11 cellular contexts compared by ENCODE assay signal in genomic region chr4:183335369-183335940, GRCh38. TPM values are rescaled to one million over a fixed set of nuclear protein-coding genes. Genes with fewer than 3 reads are reported as not detected.
A peak's percentile ranks its signal among the peaks of the same experiment; 100 is the strongest.
DNase-seq lines count a peak whose midpoint lies in the region; ATAC-seq and TF ChIP-seq lines count a peak whose summit lies in the region.
"Had no signal": no experiment of that assay in that cellular context is flagged by ENCODE, and none has a peak within 500 bp of the region (broad histone marks: within the 10 kb centered on the region; RNA-seq: fewer than 3 reads in every experiment).

No MANE protein-coding gene starts in this region.

- H3K27ac ChIP-seq in foreskin keratinocyte: no peak overlapping the region
- H3K27ac ChIP-seq in caudate nucleus (ENCODE audit: low read depth, low read length): no peak overlapping the region
- H3K27ac ChIP-seq: SK-N-MC had no signal

- peaks cover 20% of the 10 kb centered on the region for H3K27me3 Mint-ChIP-seq in activated CD8-positive, alpha-beta memory T cell treated with anti-CD3 and anti-CD28 coated beads, Interleukin-2, amount 10 ng/mL, durations not matched to agents 7 days and 5 days
- H3K27me3 Mint-ChIP-seq: CD4-positive, CD25-positive, alpha-beta regulatory T cell had no signal

- peaks cover 27% of the 10 kb centered on the region for H3K4me1 ChIP-seq in foreskin keratinocyte

- DNase-seq in activated CD8-positive, alpha-beta memory T cell treated with anti-CD3 and anti-CD28 coated beads, Interleukin-2, amount 10 ng/mL, durations not matched to agents 7 days and 5 days: peak; percentile 36
- DNase-seq in activated CD8-positive, alpha-beta memory T cell treated with anti-CD3 and anti-CD28 coated beads, Interleukin-2, amount 50 U/mL, for 48 hours: no peak
- DNase-seq in SW480 (ENCODE audit: low spot score): peak; percentile 67
- DNase-seq in foreskin keratinocyte: peak; percentile 83 to 93
- no peak for DNase-seq in stimulated activated naive CD8-positive, alpha-beta T cell treated with anti-CD3 and anti-CD28 coated beads, Interleukin-15, Interleukin-2, amounts not matched to agents 100 U/mL and 50 U/mL, for 24 hours
- DNase-seq in caudate nucleus (lab: John Stamatoyannopoulos, UW): no peak
- DNase-seq: CD4-positive, CD25-positive, alpha-beta regulatory T cell had no signal

- no peaks in the 10 kb centered on the region for H3K36me3 Mint-ChIP-seq in activated CD8-positive, alpha-beta memory T cell treated with anti-CD3 and anti-CD28 coated beads, Interleukin-2, amount 10 ng/mL, durations not matched to agents 7 days and 5 days
- H3K36me3 Mint-ChIP-seq: CD4-positive, CD25-positive, alpha-beta regulatory T cell had no signal

- peaks cover 6% of the 10 kb centered on the region for H3K4me1 Mint-ChIP-seq in activated CD8-positive, alpha-beta memory T cell treated with anti-CD3 and anti-CD28 coated beads, Interleukin-2, amount 10 ng/mL, durations not matched to agents 7 days and 5 days

- no peak overlapping the region for H3K27ac Mint-ChIP-seq in activated CD8-positive, alpha-beta memory T cell treated with anti-CD3 and anti-CD28 coated beads, Interleukin-2, amount 10 ng/mL, durations not matched to agents 7 days and 5 days
- H3K27ac Mint-ChIP-seq: activated T-helper 2 cell treated with anti-CD3 and anti-CD28 coated beads, Interferon-gamma antibody, Interleukin-2, Interleukin-4, amounts not matched to agents 10 μg/mL and 5 μg/mL and 100 μg/mL, durations not matched to agents 14 hours and 24 hours and 36 hours; CD4-positive, CD25-positive, alpha-beta regulatory T cell had no signal

- H3K4me3 Mint-ChIP-seq in activated CD8-positive, alpha-beta memory T cell treated with anti-CD3 and anti-CD28 coated beads, Interleukin-2, amount 10 ng/mL, durations not matched to agents 7 days and 5 days: no peak overlapping the region
- H3K4me3 Mint-ChIP-seq: CD4-positive, CD25-positive, alpha-beta regulatory T cell had no signal

- H3K9me3 Mint-ChIP-seq in activated CD8-positive, alpha-beta memory T cell treated with anti-CD3 and anti-CD28 coated beads, Interleukin-2, amount 10 ng/mL, durations not matched to agents 7 days and 5 days (ENCODE audit: low read depth): no peaks in the 10 kb centered on the region
- H3K9me3 Mint-ChIP-seq: activated T-helper 2 cell treated with anti-CD3 and anti-CD28 coated beads, Interferon-gamma antibody, Interleukin-2, Interleukin-4, amounts not matched to agents 10 μg/mL and 5 μg/mL and 100 μg/mL, durations not matched to agents 14 hours and 24 hours and 36 hours had no signal

- CTCF ChIA-PET in activated CD8-positive, alpha-beta memory T cell treated with anti-CD3 and anti-CD28 coated beads, Interleukin-2, amount 10 ng/mL, durations not matched to agents 7 days and 5 days (lab: Charles Lee): interaction anchor here (1.3 kb wide), 1 partner anchor 72 kb away, joined by 3 read pairs; no protein-coding TSS in a partner anchor

- ATAC-seq in activated CD8-positive, alpha-beta memory T cell treated with anti-CD3 and anti-CD28 coated beads, Interleukin-2, amount 10 ng/mL, durations not matched to agents 7 days and 5 days: peak; percentile 33
- ATAC-seq in foreskin keratinocyte (peak; percentile 94), HG03108 (IDR thresholded peaks at IDR 0.05; ENCODE audit: unreplicated experiment) (no peak), GM21367 (IDR thresholded peaks at IDR 0.05; ENCODE audit: unreplicated experiment) (no peak)
- ATAC-seq in stimulated activated naive CD8-positive, alpha-beta T cell treated with anti-CD3 and anti-CD28 coated beads, Interleukin-15, Interleukin-2, amounts not matched to agents 100 U/mL and 50 U/mL, for 24 hours: peak; percentile 69

- H3K27me3 ChIP-seq in foreskin keratinocyte: no peaks in the 10 kb centered on the region

- no peak for TF ChIP-seq CTCF in foreskin keratinocyte (conservative IDR thresholded peaks at IDR 0.05)

RNA-seq across cellular contexts. Expression of gene CLDN24, which starts 13.2 kb away (rescaled TPM):
- total RNA-seq in activated CD8-positive, alpha-beta memory T cell treated with anti-CD3 and anti-CD28 coated beads, Interleukin-2, amount 10 ng/mL, durations not matched to agents 7 days and 5 days: not detected
- total RNA-seq in foreskin keratinocyte: not detected in 2 replicates
- not detected in 2 replicates for polyA plus RNA-seq in foreskin keratinocyte
- total RNA-seq: activated T-helper 2 cell treated with anti-CD3 and anti-CD28 coated beads, Interferon-gamma antibody, Interleukin-2, Interleukin-4, amounts not matched to agents 10 μg/mL and 5 μg/mL and 100 μg/mL, durations not matched to agents 14 hours and 24 hours and 36 hours; CD4-positive, CD25-positive, alpha-beta regulatory T cell had no signal
- polyA plus RNA-seq: CD4-positive, CD25-positive, alpha-beta regulatory T cell had no signal

RNA-seq across cellular contexts. Expression of gene CLDN22, which starts 15.4 kb away (rescaled TPM):
- total RNA-seq in activated CD8-positive, alpha-beta memory T cell treated with anti-CD3 and anti-CD28 coated beads, Interleukin-2, amount 10 ng/mL, durations not matched to agents 7 days and 5 days: not detected
- not detected in 2 replicates for total RNA-seq in foreskin keratinocyte
- not detected in 2 replicates for polyA plus RNA-seq in foreskin keratinocyte
- total RNA-seq: activated T-helper 2 cell treated with anti-CD3 and anti-CD28 coated beads, Interferon-gamma antibody, Interleukin-2, Interleukin-4, amounts not matched to agents 10 μg/mL and 5 μg/mL and 100 μg/mL, durations not matched to agents 14 hours and 24 hours and 36 hours; CD4-positive, CD25-positive, alpha-beta regulatory T cell had no signal
- polyA plus RNA-seq: CD4-positive, CD25-positive, alpha-beta regulatory T cell had no signal

Comparison
In these comparisons a context has a peak if more than half of its experiments do, and no peak if none do; other contexts are left out.
1. DNase-seq: peak in activated CD8-positive, alpha-beta memory T cell treated with anti-CD3 and anti-CD28 coated beads, Interleukin-2, amount 10 ng/mL, durations not matched to agents 7 days and 5 days (single experiment), SW480 (single experiment) and foreskin keratinocyte (2 of 2); none in activated CD8-positive, alpha-beta memory T cell treated with anti-CD3 and anti-CD28 coated beads, Interleukin-2, amount 50 U/mL, for 48 hours (single experiment), stimulated activated naive CD8-positive, alpha-beta T cell treated with anti-CD3 and anti-CD28 coated beads, Interleukin-15, Interleukin-2, amounts not matched to agents 100 U/mL and 50 U/mL, for 24 hours (single experiment) and caudate nucleus (0 of 61).
2. ATAC-seq: peak in activated CD8-positive, alpha-beta memory T cell treated with anti-CD3 and anti-CD28 coated beads, Interleukin-2, amount 10 ng/mL, durations not matched to agents 7 days and 5 days (single experiment), foreskin keratinocyte (single experiment) and stimulated activated naive CD8-positive, alpha-beta T cell treated with anti-CD3 and anti-CD28 coated beads, Interleukin-15, Interleukin-2, amounts not matched to agents 100 U/mL and 50 U/mL, for 24 hours (single experiment); none in HG03108 (single experiment) and GM21367 (single experiment).